ENCODE assay signal across 14 cellular contexts in genomic region chr20:43985121-43985520, GRCh38.
"Had no signal": no experiment of that assay in that cellular context is flagged by ENCODE, and none has a peak within 500 bp of the region (broad histone marks: within the 10 kb centered on the region; RNA-seq: fewer than 3 reads in every experiment).

No MANE protein-coding gene starts in this region.

- H3K27ac ChIP-seq: foreskin keratinocyte, SJCRH30, upper lobe of right lung had no signal

- H3K9me3 Mint-ChIP-seq: mesothelial cell of epicardium had no signal

- H3K9me3 ChIP-seq: SJCRH30 had no signal

- H3K27ac Mint-ChIP-seq: mesothelial cell of epicardium had no signal

- H3K4me1 ChIP-seq: foreskin keratinocyte, upper lobe of right lung had no signal

- H3K4me3 Mint-ChIP-seq: activated CD4-positive, alpha-beta T cell treated with anti-CD3 and anti-CD28 coated beads, Interleukin-2, amount 10 ng/mL, durations not matched to agents 24 days and 14 days; mesothelial cell of epicardium had no signal

- H3K27me3 ChIP-seq: SJCRH30, upper lobe of right lung had no signal

- FAIRE-seq: colon had no signal

- H3K36me3 Mint-ChIP-seq: mesothelial cell of epicardium had no signal

- DNase-seq: activated CD4-positive, alpha-beta T cell treated with anti-CD3 and anti-CD28 coated beads, Interleukin-2, amount 10 ng/mL, durations not matched to agents 24 days and 14 days; activated CD4-positive, CD25-positive, alpha-beta regulatory T cell; activated naive CD4-positive, alpha-beta T cell treated with anti-CD3 and anti-CD28 coated beads, Interleukin-2, amount 50 U/mL, for 16 hours; amniotic stem cell; foreskin keratinocyte; kidney glomerular epithelial cell; posterior cingulate gyrus; SJCRH30; stimulated activated CD4-positive, alpha-beta T cell treated with anti-CD3 and anti-CD28 coated beads, Interleukin-2, amount 100 ng/mL, for 48 hours; stimulated activated naive CD4-positive, alpha-beta T cell; T-helper 2 cell; upper lobe of right lung had no signal

- H3K4me1 Mint-ChIP-seq: mesothelial cell of epicardium had no signal

- H3K4me3 ChIP-seq: SJCRH30, upper lobe of right lung had no signal

- ATAC-seq: foreskin keratinocyte, upper lobe of right lung had no signal

- H3K36me3 ChIP-seq: SJCRH30, upper lobe of right lung had no signal
